ENCODE assay signal across 1 cellular context in genomic region chr16:85396879-85397871, GRCh38.
A peak's percentile ranks its signal among the peaks of the same experiment; 100 is the strongest.
TF ChIP-seq lines count a peak whose summit lies in the region.

No MANE protein-coding gene starts in this region.

TF ChIP-seq in K562, 482 proteins besides CTCF, POLR2A, EP300 and RAD21 (continued from another document and continues in another):
- TF ChIP-seq ZBTB7A (IDR thresholded peaks at IDR 0.05; ENCODE audit: borderline replicate concordance, control insufficient read depth, low read depth, low read length) (peak; percentile 5; the same call in 1 of the 2 replicates), ZSCAN29 (IDR thresholded peaks at IDR 0.05) (no peak), IRF1 (CRISPR knock-in tag; IDR thresholded peaks at IDR 0.05; ENCODE audit: borderline replicate concordance) (no peak), FOXJ2 (tag; IDR thresholded peaks at IDR 0.05) (no peak), RB1 (IDR thresholded peaks at IDR 0.05; ENCODE audit: low read depth) (peak; percentile 45; the same call in 1 of the 2 replicates), HIVEP1 (CRISPR knock-in tag; IDR thresholded peaks at IDR 0.05) (no peak), ZNF668 (CRISPR knock-in tag; IDR thresholded peaks at IDR 0.05) (no peak), ZNF280A (IDR thresholded peaks at IDR 0.05; ENCODE audit: low read depth, partially characterized antibody) (no peak), XRCC4 (IDR thresholded peaks at IDR 0.05; ENCODE audit: extremely low read depth, insufficient read depth, insufficient read length) (no peak), ZNF408 (CRISPR knock-in tag; IDR thresholded peaks at IDR 0.05; ENCODE audit: low read depth) (no peak), PATZ1 (CRISPR knock-in tag; IDR thresholded peaks at IDR 0.05; ENCODE audit: borderline replicate concordance) (no peak), POLR2G (IDR thresholded peaks at IDR 0.05; ENCODE audit: low read depth, low read length) (no peak), ZNF384 (IDR thresholded peaks at IDR 0.05; ENCODE audit: low read depth, low read length) (no peak), ZBTB5 (IDR thresholded peaks at IDR 0.05) (no peak), HMGXB4 (CRISPR knock-in tag; IDR thresholded peaks at IDR 0.05) (no peak), SNRNP70 (optimal IDR thresholded peaks at IDR 0.05; ENCODE audit: low read depth, low read length) (no peak), SMC3 (conservative IDR thresholded peaks at IDR 0.05; ENCODE audit: insufficient read depth, low read depth, low read length) (peak; percentile 45), ZNF263 (CRISPR knock-in tag; IDR thresholded peaks at IDR 0.05; ENCODE audit: borderline replicate concordance) (peak; percentile 81), NFYB (IDR thresholded peaks at IDR 0.05; ENCODE audit: extremely low read depth, insufficient read length) (no peak), E2F3 (CRISPR knock-in tag; IDR thresholded peaks at IDR 0.05) (no peak), BCOR (IDR thresholded peaks at IDR 0.05) (peak; percentile 81), AFF1 (IDR thresholded peaks at IDR 0.05; ENCODE audit: low read depth in 1 of 2, partially characterized antibody in 2 of 2) (no peak), PHB2 (IDR thresholded peaks at IDR 0.05; ENCODE audit: low read depth) (no peak), SFPQ (IDR thresholded peaks at IDR 0.05; ENCODE audit: low read depth, low read length) (no peak), DIDO1 (tag; IDR thresholded peaks at IDR 0.05; ENCODE audit: low read depth) (no peak), SMAD2 (IDR thresholded peaks at IDR 0.05; ENCODE audit: low read depth, low read length) (no peak), ZBED1 (IDR thresholded peaks at IDR 0.05) (no peak), SRSF3 (IDR thresholded peaks at IDR 0.05; ENCODE audit: insufficient read depth, low read length) (no peak), RBM25 (IDR thresholded peaks at IDR 0.05; ENCODE audit: low read depth, low read length, severe bottlenecking) (peak; percentile 34), TAF1 (IDR thresholded peaks at IDR 0.05; ENCODE audit: control insufficient read depth, extremely low read depth, insufficient read depth, low read length, severe bottlenecking) (no peak), ETS2 (tag; IDR thresholded peaks at IDR 0.05; ENCODE audit: borderline replicate concordance, poor library complexity, severe bottlenecking) (no peak), MCM3 (IDR thresholded peaks at IDR 0.05) (no peak), RFX5 (IDR thresholded peaks at IDR 0.05; ENCODE audit: low read depth, low read length) (no peak), TGIF2 (CRISPR knock-in tag; IDR thresholded peaks at IDR 0.05) (no peak), FOXO4 (CRISPR knock-in tag; IDR thresholded peaks at IDR 0.05) (no peak), ZNF133 (CRISPR knock-in tag; IDR thresholded peaks at IDR 0.05) (no peak), MEIS2 (IDR thresholded peaks at IDR 0.05; ENCODE audit: partially characterized antibody) (no peak), MYC (IDR thresholded peaks at IDR 0.05; ENCODE audit: low read depth, low read length) (peak; percentile 9; the same call in 1 of the 2 replicates), MYC (CRISPR knock-in tag; IDR thresholded peaks at IDR 0.05; ENCODE audit: borderline replicate concordance, low read depth) (no peak), ZNF224 (CRISPR knock-in tag; IDR thresholded peaks at IDR 0.05) (no peak), STAT5A (IDR thresholded peaks at IDR 0.05; ENCODE audit: borderline replicate concordance, low read length) (no peak), PRPF4 (IDR thresholded peaks at IDR 0.05; ENCODE audit: insufficient read depth, low read depth, low read length, poor library complexity, severe bottlenecking) (no peak), THRA (IDR thresholded peaks at IDR 0.05) (no peak), ZNF740 (CRISPR knock-in tag; IDR thresholded peaks at IDR 0.05) (no peak), ZNF740 (tag; IDR thresholded peaks at IDR 0.05) (no peak), ZNF239 (CRISPR knock-in tag; IDR thresholded peaks at IDR 0.05) (no peak), SETDB1 (IDR thresholded peaks at IDR 0.05; ENCODE audit: low read length) (no peak), EGR1 (conservative IDR thresholded peaks at IDR 0.05) (no peak), ZFX (CRISPR knock-in tag; IDR thresholded peaks at IDR 0.05) (peak; percentile 27; the same call in 1 of the 2 replicates)
